16 cellular contexts compared by ENCODE assay signal in the genomic region with DNA sequence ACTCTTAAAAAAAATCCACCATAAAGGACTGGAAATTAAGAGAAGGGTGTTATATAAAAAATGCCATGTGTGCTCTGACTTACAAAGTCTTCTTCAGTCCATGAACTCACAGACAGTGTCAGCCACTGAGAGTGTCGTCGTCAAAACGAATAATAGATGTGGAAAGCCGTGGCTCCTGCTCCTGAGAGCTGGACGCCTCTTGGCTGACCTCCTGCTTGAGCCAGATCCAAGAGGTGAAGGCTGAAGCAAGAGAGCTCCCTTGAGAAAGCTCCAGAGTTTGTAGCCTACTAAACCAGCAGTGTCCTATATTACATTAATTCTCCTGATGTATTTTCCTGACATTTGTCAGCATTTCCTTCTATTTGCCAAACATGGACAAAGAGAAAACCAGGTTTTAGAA.
DNase-seq lines count a peak whose midpoint lies in the region; ATAC-seq, FAIRE-seq and TF ChIP-seq lines count a peak whose summit lies in the region.
"Had no signal": no experiment of that assay in that cellular context is flagged by ENCODE, and none has a peak within 500 bp of the region (broad histone marks: within the 10 kb centered on the region; RNA-seq: fewer than 3 reads in every experiment).

No MANE protein-coding gene starts in this region.

- H3K27me3 ChIP-seq in right atrium auricular region (no peaks in the 10 kb centered on the region), right cardiac atrium (ENCODE audit: control insufficient read depth, insufficient read depth) (no peaks in the 10 kb centered on the region), aorta (ENCODE audit: control insufficient read depth in 1 of 2, insufficient read depth in 2 of 2, low read length in 1 of 2) (no peaks in the 10 kb centered on the region)

- ATAC-seq in Right ventricle myocardium superior (ENCODE audit: poor library complexity) (peak; percentile 91), right cardiac atrium (peak; percentile 84 to 86), aorta (ENCODE audit: low FRiP score) (peak; percentile 68)

- H3K27ac ChIP-seq in right atrium auricular region (no peak overlapping the region), right cardiac atrium (ENCODE audit: low read length) (no peak overlapping the region), aorta (ENCODE audit: low read depth in 1 of 2, low read length in 2 of 2) (no peak overlapping the region)

- intact Hi-C loops in Right ventricle myocardium superior (cut with DNase I) (no loop called here), right cardiac atrium (cut with DNase I) (no loop called here), posterior vena cava (cut with DNase I) (no loop called here), aorta (cut with DNase I) (no loop called here)

- DNase-seq in Right ventricle myocardium superior (peak; percentile 83), right atrium auricular region (ENCODE audit: low spot score) (no peak), right cardiac atrium (peak; percentile 72 to 88 (median 85)), posterior vena cava (ENCODE audit: low spot score) (peak; percentile 87), aorta (no peak), AML-193 (lab: John Stamatoyannopoulos, UW) (no peak), frontal cortex (ENCODE audit: low spot score in 2 of 2) (no peak), pons (ENCODE audit: low spot score) (no peak)
- DNase-seq: KG1, MM.1S, NCI-H1105 treated with DMSO at 0.1 percent for 48 hours, NCI-H2029, NCI-H2171 treated with DMSO at 0.1 percent for 48 hours, NCI-H774 had no signal

- TF ChIP-seq CTCF in right atrium auricular region (IDR thresholded peaks at IDR 0.05), result no peak

- no peaks in the 10 kb centered on the region for H3K9me3 ChIP-seq in right atrium auricular region
- no peaks in the 10 kb centered on the region for H3K9me3 ChIP-seq in right cardiac atrium (ENCODE audit: control insufficient read depth, low read length)
- H3K9me3 ChIP-seq in aorta (ENCODE audit: control insufficient read depth, low read length), result peaks cover 2% of the 10 kb centered on the region

- H3K4me3 ChIP-seq in right atrium auricular region (no peak overlapping the region), right cardiac atrium (ENCODE audit: low read length) (no peak overlapping the region), aorta (ENCODE audit: low read length in 2 of 2) (no peak overlapping the region)

- H3K4me1 ChIP-seq in right atrium auricular region (no peaks in the 10 kb centered on the region), right cardiac atrium (ENCODE audit: control insufficient read depth, insufficient read depth, low read length) (no peaks in the 10 kb centered on the region), aorta (ENCODE audit: control insufficient read depth in 1 of 2, insufficient read depth in 2 of 2, low read length in 2 of 2) (no peaks in the 10 kb centered on the region)

- WGBS in right cardiac atrium, result 27% methylated on average over 5 of the region's 5 CpGs
- WGBS in aorta, 2 donors, result 5 to 6% methylated on average over 5 of the region's 5 CpGs

- H3K36me3 ChIP-seq in right atrium auricular region, result no peaks in the 10 kb centered on the region
- H3K36me3 ChIP-seq in aorta (ENCODE audit: control insufficient read depth in 1 of 2, insufficient read depth in 2 of 2, low read length in 1 of 2), result no peaks in the 10 kb centered on the region

- no peak for FAIRE-seq in frontal cortex (lab: Jason Lieb, UNC)
- FAIRE-seq: A204.1, H54 had no signal

Comparison
In these comparisons a context has a peak if more than half of its experiments do, and no peak if none do; other contexts are left out.
1. DNase-seq: peak in Right ventricle myocardium superior (single experiment), right cardiac atrium (3 of 3) and posterior vena cava (single experiment); none in right atrium auricular region (single experiment), aorta (0 of 2), AML-193 (0 of 2), frontal cortex (0 of 2) and pons (single experiment).
2. Peak in every context shown above with its lines, with median percentiles within 50 percentile points of each other: ATAC-seq.